In genomic region chr6:147507162-147508072, GRCh38 we compare ENCODE assay signal across 1 cellular context.
TF ChIP-seq lines count a peak whose summit lies in the region.

No MANE protein-coding gene starts in this region.

TF ChIP-seq in GM23338, 12 proteins besides CTCF, POLR2A, EP300 and RAD21 (continued from another document):
- TF ChIP-seq ZNF462 (CRISPR knock-in tag; IDR thresholded peaks at IDR 0.05): no peak
- no peak for TF ChIP-seq ZNF331 (CRISPR knock-in tag; IDR thresholded peaks at IDR 0.05; ENCODE audit: low read depth)
- no peak for TF ChIP-seq ZNF114 (CRISPR knock-in tag; IDR thresholded peaks at IDR 0.05)
- TF ChIP-seq REST (IDR thresholded peaks at IDR 0.05; ENCODE audit: unreplicated experiment): no peak
- no peak for TF ChIP-seq EZH2 (IDR thresholded peaks at IDR 0.05; ENCODE audit: low read depth, unreplicated experiment)
- TF ChIP-seq NANOG (IDR thresholded peaks at IDR 0.05; ENCODE audit: borderline replicate concordance): no peak
- TF ChIP-seq JUNB (IDR thresholded peaks at IDR 0.05; ENCODE audit: unreplicated experiment): no peak
- TF ChIP-seq EZH2phosphoT487 (IDR thresholded peaks at IDR 0.05; ENCODE audit: unreplicated experiment): no peak
- no peak for TF ChIP-seq CREB1 (CRISPR knock-in tag; IDR thresholded peaks at IDR 0.05; ENCODE audit: low read depth)
